Comparison of ENCODE assay signal across 10 cellular contexts in genomic region chr1:241749041-241749798, GRCh38.
DNase-seq lines count a peak whose midpoint lies in the region; ATAC-seq, FAIRE-seq and TF ChIP-seq lines count a peak whose summit lies in the region.
"Had no signal": no experiment of that assay in that cellular context is flagged by ENCODE, and none has a peak within 500 bp of the region (broad histone marks: within the 10 kb centered on the region; RNA-seq: fewer than 3 reads in every experiment).

No MANE protein-coding gene starts in this region.

- no peaks in the 10 kb centered on the region for H3K36me3 ChIP-seq in BJ (ENCODE audit: control insufficient read depth, insufficient read depth, low read length)

- TF ChIP-seq CTCF in BJ (IDR thresholded peaks at IDR 0.05; ENCODE audit: insufficient read depth, low read depth, low read length) = no peak

- DNase-seq in BJ (ENCODE audit: low read depth) = peak; percentile 6
- peak; percentile 52 for DNase-seq in RPMI7951 (ENCODE audit: low read depth)
- DNase-seq in renal cortical epithelial cell (ENCODE audit: low read depth) = peak; percentile 11
- DNase-seq in NCI-H2107 treated with DMSO at 0.1 percent for 48 hours (lab: John Stamatoyannopoulos, UW; ENCODE audit: unreplicated experiment) = no peak
- DNase-seq in urothelium cell line (ENCODE audit: low spot score) = no peak
- no peak for DNase-seq in stimulated activated CD4-positive, alpha-beta T cell treated with anti-CD3 and anti-CD28 coated beads, Interleukin-15, amount 100 ng/mL, for 24 hours
- DNase-seq: HCEC 1CT had no signal

- peak; percentile 35 for ATAC-seq in esophagus mucosa
- ATAC-seq in GM19463 (IDR thresholded peaks at IDR 0.05; ENCODE audit: unreplicated experiment) = no peak

- no peaks in the 10 kb centered on the region for H3K27me3 ChIP-seq in BJ (ENCODE audit: control insufficient read depth, insufficient read depth, low read length)

- POLR2A ChIA-PET in BJ (lab: Charles Lee) = interaction anchor here (0.5 kb wide), 1 partner anchor 47 kb away, joined by 8 read pairs; no protein-coding TSS in a partner anchor

- no peak for FAIRE-seq in urothelium cell line (lab: Jason Lieb, UNC)
- FAIRE-seq: TTC549 had no signal

- H3K4me3 ChIP-seq in BJ (ENCODE audit: low read depth, low read length) = no peak overlapping the region

- CTCF ChIA-PET in BJ (lab: Yijun Ruan, JAX) = no interaction called here

Comparison
In these comparisons a context has a peak if more than half of its experiments do, and no peak if none do; other contexts are left out.
1. DNase-seq: peak in BJ (single experiment), RPMI7951 (single experiment) and renal cortical epithelial cell (single experiment); none in NCI-H2107 treated with DMSO at 0.1 percent for 48 hours (single experiment), urothelium cell line (single experiment) and stimulated activated CD4-positive, alpha-beta T cell treated with anti-CD3 and anti-CD28 coated beads, Interleukin-15, amount 100 ng/mL, for 24 hours (single experiment).